Comparison of ENCODE assay signal across 16 cellular contexts in the genomic region with DNA sequence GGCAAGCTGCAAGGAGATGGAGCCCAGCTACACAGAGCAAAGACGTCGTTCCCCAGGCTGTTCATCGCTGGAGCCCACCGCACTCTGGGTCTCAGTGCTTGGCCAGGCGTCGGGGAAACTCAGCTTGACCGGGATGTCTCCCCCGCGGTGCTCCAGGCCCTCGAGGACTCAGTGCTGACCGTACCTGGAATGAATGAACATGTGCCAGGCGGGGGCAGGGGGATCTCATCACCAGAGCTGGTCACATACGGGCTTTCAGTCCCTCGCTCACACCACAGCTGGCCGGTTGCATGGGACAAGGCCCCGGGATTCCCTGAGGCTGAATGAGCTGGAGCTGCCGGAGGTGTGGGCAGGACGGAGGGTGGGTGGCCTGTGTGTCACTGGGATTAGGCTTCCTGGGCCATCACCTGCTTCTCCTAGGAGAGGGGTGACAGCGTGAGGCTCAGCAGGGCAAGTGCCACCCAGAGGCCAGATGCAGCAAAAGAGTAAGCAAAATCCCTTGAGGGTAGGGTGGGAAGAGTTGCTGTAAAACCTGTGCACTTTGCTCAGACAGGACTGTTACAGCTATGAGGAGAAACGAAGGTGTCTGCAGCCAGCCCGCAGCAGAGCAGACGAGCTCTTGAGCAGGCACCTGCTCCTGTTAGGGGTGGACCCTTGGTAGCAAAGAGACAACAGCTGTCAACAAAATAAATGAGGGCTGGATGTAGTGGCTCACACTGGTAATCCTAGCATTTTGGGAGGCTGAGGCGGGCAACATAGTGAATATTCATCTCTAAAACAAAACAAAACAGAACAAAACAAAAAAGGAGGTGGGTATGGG.
DNase-seq lines count a peak whose midpoint lies in the region; ATAC-seq and TF ChIP-seq lines count a peak whose summit lies in the region.
"Had no signal": no experiment of that assay in that cellular context is flagged by ENCODE, and none has a peak within 500 bp of the region (broad histone marks: within the 10 kb centered on the region; RNA-seq: fewer than 3 reads in every experiment).

No MANE protein-coding gene starts in this region.

- BruUV-seq in Panc1 (replicated peaks; lab: Mats Ljungman, UMichigan): no TSS peak

- no peak overlapping the region for H3K4me2 ChIP-seq in neuronal stem cell (ENCODE audit: insufficient read depth, low read length, poor library complexity, severe bottlenecking)
- H3K4me2 ChIP-seq: hepatocyte had no signal

- H3K9me3 ChIP-seq in Panc1 (ENCODE audit: control insufficient read depth, insufficient read depth, low read depth, low read length) (no peaks in the 10 kb centered on the region), neuronal stem cell (replicated peaks in 1 of 2; ENCODE audit: control insufficient read depth in 2 of 2, insufficient read depth in 1 of 2, low read depth in 1 of 2, low read length in 2 of 2) (no peaks in the 10 kb centered on the region)

- no peaks in the 10 kb centered on the region for H3K4me1 ChIP-seq in Panc1 (ENCODE audit: control insufficient read depth, insufficient read depth, low read length)
- H3K4me1 ChIP-seq in neuronal stem cell (ENCODE audit: control insufficient read depth in 2 of 2, insufficient read depth in 1 of 2, low read depth in 1 of 2, low read length in 2 of 2): peaks cover 10 to 21% of the 10 kb centered on the region in 2 donors

- in situ Hi-C loops in Panc1 (cut with HindIII; ENCODE audit: low pct_unique_long_range_greater_than_20kb, low sequenced_read_pairs): no loop called here

- no peak overlapping the region for H2AFZ ChIP-seq in neuronal stem cell (ENCODE audit: low read length)
- H2AFZ ChIP-seq: hepatocyte had no signal

- H3K36me3 ChIP-seq in Panc1 (ENCODE audit: control insufficient read depth, insufficient read depth, low read length) (no peaks in the 10 kb centered on the region), neuronal stem cell (replicated peaks in 1 of 2; ENCODE audit: control insufficient read depth in 2 of 2, insufficient read depth in 2 of 2, low read length in 2 of 2) (no peaks in the 10 kb centered on the region)

- POLR2A ChIA-PET in Panc1 (lab: Charles Lee): no interaction called here

- no peak overlapping the region for H2AK5ac ChIP-seq in neuronal stem cell (ENCODE audit: low read depth, low read length)

- intact Hi-C loops in Panc1 (cut with micrococcal nuclease; ENCODE audit: unreplicated experiment): no loop called here

- H2BK15ac ChIP-seq in neuronal stem cell (ENCODE audit: low read length): no peak overlapping the region

- WGBS in neuronal stem cell (ENCODE audit: extremely low coverage in 2 of 2, insufficient read length in 2 of 2, insufficient replicate concordance in 1 of 2), 2 donors: no CpG with 5 or more reads among the region's 23 CpGs

- H3K27me3 ChIP-seq in Panc1 (ENCODE audit: control insufficient read depth, insufficient read depth, low read length) (no peaks in the 10 kb centered on the region), neuronal stem cell (ENCODE audit: control insufficient read depth in 3 of 3, insufficient read depth in 3 of 3, low read depth in 1 of 3, low read length in 3 of 3) (peaks cover 0 to 44% (median 0%) of the 10 kb centered on the region in 3 experiments)

- no peak overlapping the region for H3K14ac ChIP-seq in neuronal stem cell (ENCODE audit: low read length)

- H4K8ac ChIP-seq in neuronal stem cell (ENCODE audit: low read depth, low read length): no peak overlapping the region

- no peak overlapping the region for H3K23ac ChIP-seq in neuronal stem cell (ENCODE audit: low read depth, low read length, poor library complexity)

- H3K18ac ChIP-seq in neuronal stem cell (ENCODE audit: low read length): no peak overlapping the region

- no peak overlapping the region for H3K27ac ChIP-seq in 22Rv1
- no peak overlapping the region for H3K27ac ChIP-seq in Panc1 (ENCODE audit: low read length)
- no peak overlapping the region for H3K27ac ChIP-seq in neuronal stem cell (replicated peaks; ENCODE audit: low read length)
- H3K27ac ChIP-seq: epithelial cell of prostate, hepatocyte had no signal

- ATAC-seq in Panc1: peak; percentile 47; the same call in 1 of the 2 replicates
- ATAC-seq: left lobe of liver, SK-N-SH treated with all-trans-retinoic acid at 6 μM for 48 hours, WTC11 had no signal

- H2BK12ac ChIP-seq in neuronal stem cell (ENCODE audit: low read length): no peak overlapping the region

- TF ChIP-seq CTCF in 22Rv1 (IDR thresholded peaks at IDR 0.05) (peak; percentile 32; the same call in 1 of the 2 replicates), Panc1 (IDR thresholded peaks at IDR 0.05) (no peak)

- H3K4ac ChIP-seq in neuronal stem cell (ENCODE audit: low read length): no peak overlapping the region

- no peak overlapping the region for H2BK5ac ChIP-seq in neuronal stem cell (ENCODE audit: low read length)

- no peak overlapping the region for H3K4me3 ChIP-seq in Panc1 (ENCODE audit: low read depth in 2 of 2, low read length in 2 of 2)
- H3K4me3 ChIP-seq in neuronal stem cell (ENCODE audit: low read length in 2 of 2): no peak overlapping the region
- H3K4me3 ChIP-seq: hepatocyte had no signal

- H3K9ac ChIP-seq in neuronal stem cell (ENCODE audit: low read depth, low read length, poor library complexity): no peak overlapping the region

- no peaks in the 10 kb centered on the region for H3K79me1 ChIP-seq in neuronal stem cell (ENCODE audit: low read depth, low read length)

- CTCF ChIA-PET in Panc1 (lab: Charles Lee): no interaction called here

- H4K91ac ChIP-seq in neuronal stem cell (ENCODE audit: low read depth, low read length, poor library complexity): no peak overlapping the region

- no peak overlapping the region for H2BK120ac ChIP-seq in neuronal stem cell (ENCODE audit: low read depth, low read length)

- DNase-seq in DMS153 (lab: John Stamatoyannopoulos, UW) (peak; percentile 25), NCI-H1105 (lab: John Stamatoyannopoulos, UW) (peak; percentile 21), Panc1 (ENCODE audit: low read depth, low spot score) (no peak), neuronal stem cell (ENCODE audit: low spot score) (no peak), NCI-H2227 (lab: John Stamatoyannopoulos, UW; ENCODE audit: unreplicated experiment) (no peak)
- DNase-seq in activated naive CD4-positive, alpha-beta T cell (lab: John Stamatoyannopoulos, UW): no peak
- DNase-seq in stimulated activated CD4-positive, alpha-beta T cell treated with anti-CD3 and anti-CD28 coated beads, Interleukin-2, amount 100 ng/mL, for 48 hours: no peak
- DNase-seq: activated CD8-positive, alpha-beta memory T cell treated with anti-CD3 and anti-CD28 coated beads, Interleukin-2, amount 50 U/mL, for 48 hours; GDM1; KBM-7 had no signal

Comparison
In these comparisons a context has a peak if more than half of its experiments do, and no peak if none do; other contexts are left out.
1. DNase-seq: peak in DMS153 (single experiment) and NCI-H1105 (single experiment); none in Panc1 (single experiment), neuronal stem cell (single experiment), activated naive CD4-positive, alpha-beta T cell (0 of 4), NCI-H2227 (single experiment) and stimulated activated CD4-positive, alpha-beta T cell treated with anti-CD3 and anti-CD28 coated beads, Interleukin-2, amount 100 ng/mL, for 48 hours (0 of 2).